22 cellular contexts compared by ENCODE assay signal in genomic region chr2:182652326-182652725, GRCh38.
DNase-seq lines count a peak whose midpoint lies in the region; ATAC-seq and TF ChIP-seq lines count a peak whose summit lies in the region.
"Had no signal": no experiment of that assay in that cellular context is flagged by ENCODE, and none has a peak within 500 bp of the region (broad histone marks: within the 10 kb centered on the region; RNA-seq: fewer than 3 reads in every experiment).

No MANE protein-coding gene starts in this region.

- TF ChIP-seq CTCF in GM13976 (IDR thresholded peaks at IDR 0.05; ENCODE audit: borderline replicate concordance, control extremely low read depth, extremely low read depth, insufficient read depth, missing control alignments), result no peak

- in situ Hi-C loops in GM13976 (cut with MboI; ENCODE audit: low sequenced_read_pairs, unreplicated experiment), result loop anchor here (5.0 to 25.0 kb wide), 2 partner anchors 335 to 465 kb away; no protein-coding TSS in a partner anchor

- H3K27ac Mint-ChIP-seq in stimulated activated naive CD8-positive, alpha-beta T cell treated with anti-CD3 and anti-CD28 coated beads, Interleukin-15, amount 100 ng/mL, for 72 hours, result no peak overlapping the region
- peak overlapping the region; percentile 58 for H3K27ac Mint-ChIP-seq in T-helper 1 cell treated with Interleukin-12 subunit alpha and Interleukin-12 subunit beta and Interleukin-4 antibody, amounts not matched to agents 30 μg/mL and 1 μg/mL, for 36 hours
- H3K27ac Mint-ChIP-seq in activated T-helper 1 cell treated with anti-CD3 and anti-CD28 coated beads, Interleukin-12 subunit alpha, Interleukin-12 subunit beta, Interleukin-2, Interleukin-4 antibody, amounts not matched to agents 30 ng/mL and 10 ng/mL and 1 ng/mL, durations not matched to agents 14 hours and 24 hours and 36 hours, result no peak overlapping the region
- H3K27ac Mint-ChIP-seq: HFFc6 had no signal

- H3K27me3 Mint-ChIP-seq in stimulated activated naive CD8-positive, alpha-beta T cell treated with anti-CD3 and anti-CD28 coated beads, Interleukin-15, amount 100 ng/mL, for 72 hours, result peaks cover 17% of the 10 kb centered on the region
- peaks cover 10% of the 10 kb centered on the region for H3K27me3 Mint-ChIP-seq in T-helper 1 cell treated with Interleukin-12 subunit alpha and Interleukin-12 subunit beta and Interleukin-4 antibody, amounts not matched to agents 30 μg/mL and 1 μg/mL, for 36 hours (ENCODE audit: low read depth)
- H3K27me3 Mint-ChIP-seq in activated T-helper 1 cell treated with anti-CD3 and anti-CD28 coated beads, Interleukin-12 subunit alpha, Interleukin-12 subunit beta, Interleukin-2, Interleukin-4 antibody, amounts not matched to agents 30 ng/mL and 10 ng/mL and 1 ng/mL, durations not matched to agents 14 hours and 24 hours and 36 hours (ENCODE audit: insufficient read depth), result peaks cover 6% of the 10 kb centered on the region

- intact Hi-C loops in activated T-helper 1 cell treated with anti-CD3 and anti-CD28 coated beads, Interleukin-12 subunit alpha, Interleukin-12 subunit beta, Interleukin-2, Interleukin-4 antibody, amounts not matched to agents 30 ng/mL and 10 ng/mL and 1 ng/mL, durations not matched to agents 14 hours and 24 hours and 36 hours (cut with micrococcal nuclease), result no loop called here

- no peak for DNase-seq in stimulated activated naive CD8-positive, alpha-beta T cell treated with anti-CD3 and anti-CD28 coated beads, Interleukin-15, amount 100 ng/mL, for 72 hours
- no peak for DNase-seq in stimulated activated naive CD8-positive, alpha-beta T cell treated with anti-CD3 and anti-CD28 coated beads, Interleukin-15, Interleukin-2, amounts not matched to agents 100 U/mL and 50 U/mL, for 24 hours
- peak; percentile 26 for DNase-seq in activated T-helper 1 cell treated with anti-CD3 and anti-CD28 coated beads, Interleukin-12 subunit alpha, Interleukin-12 subunit beta, Interleukin-2, Interleukin-4 antibody, amounts not matched to agents 30 ng/mL and 10 ng/mL and 1 ng/mL, durations not matched to agents 14 hours and 24 hours and 36 hours (ENCODE audit: low spot score)
- DNase-seq in GM13976 (ENCODE audit: low spot score) (no peak), GDM1 (lab: John Stamatoyannopoulos, UW) (no peak), COLO668 (lab: John Stamatoyannopoulos, UW; ENCODE audit: unreplicated experiment) (no peak)
- DNase-seq: activated effector memory CD4-positive, alpha-beta T cell treated with Interleukin-2 at 50 U/mL for 16 hours; amniotic stem cell; CD8-positive, alpha-beta memory T cell; dermis blood vessel endothelial cell; DMS79; heart left ventricle; HFFc6; NCI-H1105; NCI-H2029 treated with DMSO at 0.1 percent for 48 hours; NCI-H345; NCI-H82; SHP77 treated with DMSO at 0.1 percent for 48 hours; stomach; transverse colon had no signal

- no peak overlapping the region for H3K4me3 Mint-ChIP-seq in stimulated activated naive CD8-positive, alpha-beta T cell treated with anti-CD3 and anti-CD28 coated beads, Interleukin-15, amount 100 ng/mL, for 72 hours
- no peak overlapping the region for H3K4me3 Mint-ChIP-seq in T-helper 1 cell treated with Interleukin-12 subunit alpha and Interleukin-12 subunit beta and Interleukin-4 antibody, amounts not matched to agents 30 μg/mL and 1 μg/mL, for 36 hours
- H3K4me3 Mint-ChIP-seq in activated T-helper 1 cell treated with anti-CD3 and anti-CD28 coated beads, Interleukin-12 subunit alpha, Interleukin-12 subunit beta, Interleukin-2, Interleukin-4 antibody, amounts not matched to agents 30 ng/mL and 10 ng/mL and 1 ng/mL, durations not matched to agents 14 hours and 24 hours and 36 hours, result peak overlapping the region; percentile 2
- H3K4me3 Mint-ChIP-seq: CD8-positive, alpha-beta memory T cell; HFFc6 had no signal

- peak; percentile 54 for ATAC-seq in stimulated activated naive CD8-positive, alpha-beta T cell treated with anti-CD3 and anti-CD28 coated beads, Interleukin-15, amount 100 ng/mL, for 72 hours
- no peak for ATAC-seq in stimulated activated naive CD8-positive, alpha-beta T cell treated with anti-CD3 and anti-CD28 coated beads, Interleukin-15, Interleukin-2, amounts not matched to agents 100 U/mL and 50 U/mL, for 24 hours
- ATAC-seq: GM12878, heart left ventricle had no signal

- H3K4me1 Mint-ChIP-seq in stimulated activated naive CD8-positive, alpha-beta T cell treated with anti-CD3 and anti-CD28 coated beads, Interleukin-15, amount 100 ng/mL, for 72 hours, result no peaks in the 10 kb centered on the region
- H3K4me1 Mint-ChIP-seq in T-helper 1 cell treated with Interleukin-12 subunit alpha and Interleukin-12 subunit beta and Interleukin-4 antibody, amounts not matched to agents 30 μg/mL and 1 μg/mL, for 36 hours (ENCODE audit: low read depth), result peaks cover 12% of the 10 kb centered on the region
- H3K4me1 Mint-ChIP-seq in activated T-helper 1 cell treated with anti-CD3 and anti-CD28 coated beads, Interleukin-12 subunit alpha, Interleukin-12 subunit beta, Interleukin-2, Interleukin-4 antibody, amounts not matched to agents 30 ng/mL and 10 ng/mL and 1 ng/mL, durations not matched to agents 14 hours and 24 hours and 36 hours (ENCODE audit: low read depth), result peaks cover 24% of the 10 kb centered on the region

- no peaks in the 10 kb centered on the region for H3K36me3 Mint-ChIP-seq in T-helper 1 cell treated with Interleukin-12 subunit alpha and Interleukin-12 subunit beta and Interleukin-4 antibody, amounts not matched to agents 30 μg/mL and 1 μg/mL, for 36 hours (ENCODE audit: low read depth)
- H3K36me3 Mint-ChIP-seq in activated T-helper 1 cell treated with anti-CD3 and anti-CD28 coated beads, Interleukin-12 subunit alpha, Interleukin-12 subunit beta, Interleukin-2, Interleukin-4 antibody, amounts not matched to agents 30 ng/mL and 10 ng/mL and 1 ng/mL, durations not matched to agents 14 hours and 24 hours and 36 hours (ENCODE audit: low read depth), result no peaks in the 10 kb centered on the region
- H3K36me3 Mint-ChIP-seq: CD8-positive, alpha-beta memory T cell had no signal

- no peaks in the 10 kb centered on the region for H3K9me3 Mint-ChIP-seq in stimulated activated naive CD8-positive, alpha-beta T cell treated with anti-CD3 and anti-CD28 coated beads, Interleukin-15, amount 100 ng/mL, for 72 hours
- no peaks in the 10 kb centered on the region for H3K9me3 Mint-ChIP-seq in T-helper 1 cell treated with Interleukin-12 subunit alpha and Interleukin-12 subunit beta and Interleukin-4 antibody, amounts not matched to agents 30 μg/mL and 1 μg/mL, for 36 hours
- H3K9me3 Mint-ChIP-seq in activated T-helper 1 cell treated with anti-CD3 and anti-CD28 coated beads, Interleukin-12 subunit alpha, Interleukin-12 subunit beta, Interleukin-2, Interleukin-4 antibody, amounts not matched to agents 30 ng/mL and 10 ng/mL and 1 ng/mL, durations not matched to agents 14 hours and 24 hours and 36 hours, result no peaks in the 10 kb centered on the region
- H3K9me3 Mint-ChIP-seq: CD8-positive, alpha-beta memory T cell; HFFc6 had no signal
